8 cellular contexts compared by ENCODE assay signal in the genomic region with DNA sequence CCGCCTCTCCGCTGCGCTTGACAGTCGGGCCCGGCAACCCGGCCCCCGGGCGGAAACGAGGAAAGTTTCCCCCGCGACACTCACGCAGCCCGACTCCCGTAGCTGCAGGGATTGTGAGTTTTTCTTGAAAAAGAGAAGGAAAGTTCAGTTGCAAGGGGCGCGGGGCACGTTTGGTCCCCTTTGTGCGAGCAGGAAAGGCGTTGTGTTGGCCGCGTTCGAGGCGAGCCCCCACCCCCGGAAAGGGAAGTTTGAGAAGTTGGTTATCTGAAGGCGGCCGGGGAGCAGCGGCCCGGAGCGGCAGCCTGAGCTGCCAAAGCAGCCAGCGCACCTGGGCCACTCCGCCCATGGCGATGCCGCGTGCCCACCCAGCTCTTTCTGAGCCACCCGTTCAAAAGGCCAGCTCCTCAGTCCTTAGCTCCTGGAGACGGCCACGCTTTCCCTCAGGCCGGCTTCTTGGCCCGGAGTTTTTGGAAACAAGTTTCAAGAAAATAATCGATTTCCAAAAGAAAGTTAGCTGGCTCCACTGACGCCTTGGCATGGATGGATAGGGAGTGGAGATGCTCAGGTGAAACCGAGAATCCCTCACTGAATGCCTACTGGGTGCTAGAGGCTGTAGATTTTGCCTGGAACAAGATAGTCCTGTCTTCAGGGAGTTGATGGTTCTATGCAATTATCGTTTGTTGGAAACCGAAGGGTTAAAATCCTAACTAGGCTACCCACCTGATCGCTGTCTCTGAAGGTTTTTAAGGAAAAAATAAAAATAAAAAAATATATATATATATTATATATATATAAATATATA. TPM values are rescaled to one million over a fixed set of nuclear protein-coding genes. Genes with fewer than 3 reads are reported as not detected.
A peak's percentile ranks its signal among the peaks of the same experiment; 100 is the strongest.
DNase-seq lines count a peak whose midpoint lies in the region; ATAC-seq and TF ChIP-seq lines count a peak whose summit lies in the region.

No MANE protein-coding gene starts in this region.

- peaks cover 26% of the 10 kb centered on the region for H3K36me3 Mint-ChIP-seq in activated CD8-positive, alpha-beta memory T cell treated with anti-CD3 and anti-CD28 coated beads, Interleukin-2, amount 10 ng/mL, durations not matched to agents 7 days and 5 days
- H3K36me3 Mint-ChIP-seq in naive B cell, result peaks cover 7 to 22% of the 10 kb centered on the region in 2 donors

- no peaks in the 10 kb centered on the region for H3K27me3 Mint-ChIP-seq in activated CD8-positive, alpha-beta memory T cell treated with anti-CD3 and anti-CD28 coated beads, Interleukin-2, amount 10 ng/mL, durations not matched to agents 7 days and 5 days
- no peaks in the 10 kb centered on the region for H3K27me3 Mint-ChIP-seq in naive B cell

- H3K9me3 Mint-ChIP-seq in activated CD8-positive, alpha-beta memory T cell treated with anti-CD3 and anti-CD28 coated beads, Interleukin-2, amount 10 ng/mL, durations not matched to agents 7 days and 5 days (ENCODE audit: low read depth), result no peaks in the 10 kb centered on the region
- peaks cover 0 to 5% (median 0%) of the 10 kb centered on the region in 7 donors for H3K9me3 Mint-ChIP-seq in naive B cell

- CTCF ChIA-PET in activated CD8-positive, alpha-beta memory T cell treated with anti-CD3 and anti-CD28 coated beads, Interleukin-2, amount 10 ng/mL, durations not matched to agents 7 days and 5 days (lab: Charles Lee), result interaction anchor here (0.9 to 2.8 kb wide), 10 partner anchors 9 to 171 kb away, joined by 3 to 18 read pairs (median 4); no protein-coding TSS in a partner anchor

- peak overlapping the region; percentile 94 to 96 for H3K27ac ChIP-seq in esophagus (ENCODE audit: low read depth in 2 of 2, low read length in 1 of 2)
- peak overlapping the region; percentile 85 for H3K27ac ChIP-seq in stomach smooth muscle (ENCODE audit: low read length)

- H3K27me3 ChIP-seq in esophagus (ENCODE audit: control insufficient read depth in 1 of 2, insufficient read depth in 2 of 2, low read length in 2 of 2) (no peaks in the 10 kb centered on the region), stomach smooth muscle (ENCODE audit: control insufficient read depth in 1 of 2, insufficient read depth in 2 of 2, low read length in 2 of 2) (no peaks in the 10 kb centered on the region)

- H3K4me1 Mint-ChIP-seq in activated CD8-positive, alpha-beta memory T cell treated with anti-CD3 and anti-CD28 coated beads, Interleukin-2, amount 10 ng/mL, durations not matched to agents 7 days and 5 days, result peaks cover 60% of the 10 kb centered on the region
- peaks cover 56 to 83% (median 66%) of the 10 kb centered on the region in 3 donors for H3K4me1 Mint-ChIP-seq in naive B cell

- ATAC-seq in activated CD8-positive, alpha-beta memory T cell treated with anti-CD3 and anti-CD28 coated beads, Interleukin-2, amount 10 ng/mL, durations not matched to agents 7 days and 5 days, result peak; percentile 25
- ATAC-seq in naive B cell (ENCODE audit: low read depth in 2 of 2), result peak; percentile 71 to 74

- no peaks in the 10 kb centered on the region for H3K9me3 ChIP-seq in esophagus (ENCODE audit: control insufficient read depth in 2 of 2, insufficient read depth in 1 of 2, low read depth in 1 of 2, low read length in 1 of 2)
- no peaks in the 10 kb centered on the region for H3K9me3 ChIP-seq in stomach smooth muscle (ENCODE audit: control insufficient read depth in 2 of 2, low read length in 2 of 2)

- H3K4me3 ChIP-seq in HFF-Myc (replicated peaks; ENCODE audit: low read depth, low read length) (peak overlapping the region; percentile 64), esophagus (ENCODE audit: low read depth in 1 of 2, low read length in 2 of 2) (peak overlapping the region; percentile 91 to 94), stomach smooth muscle (ENCODE audit: low read length in 2 of 2) (peak overlapping the region; percentile 87 to 94)

- peak overlapping the region; percentile 86 to 87 for H3K9ac ChIP-seq in stomach smooth muscle (ENCODE audit: low read length in 2 of 2)

- H3K36me3 ChIP-seq in esophagus (ENCODE audit: control insufficient read depth in 2 of 2, insufficient read depth in 2 of 2, low read length in 1 of 2) (no peaks in the 10 kb centered on the region), stomach smooth muscle (ENCODE audit: control insufficient read depth in 2 of 2, insufficient read depth in 2 of 2, low read length in 2 of 2) (no peaks in the 10 kb centered on the region)

- H3K4me1 ChIP-seq in esophagus (ENCODE audit: control insufficient read depth in 2 of 2, insufficient read depth in 2 of 2, low read length in 1 of 2), result peaks cover 0 to 1% of the 10 kb centered on the region in 2 donors
- peaks cover 3% of the 10 kb centered on the region for H3K4me1 ChIP-seq in stomach smooth muscle (ENCODE audit: control insufficient read depth, insufficient read depth, low read length)

- H3K27ac Mint-ChIP-seq in activated CD8-positive, alpha-beta memory T cell treated with anti-CD3 and anti-CD28 coated beads, Interleukin-2, amount 10 ng/mL, durations not matched to agents 7 days and 5 days, result peak overlapping the region; percentile 99
- H3K27ac Mint-ChIP-seq in naive B cell, result peak overlapping the region; percentile 94 to 100 (median 98)

- H3K4me3 Mint-ChIP-seq in activated CD8-positive, alpha-beta memory T cell treated with anti-CD3 and anti-CD28 coated beads, Interleukin-2, amount 10 ng/mL, durations not matched to agents 7 days and 5 days, result peak overlapping the region; percentile 91
- H3K4me3 Mint-ChIP-seq in naive B cell, result peak overlapping the region; percentile 91 to 99 (median 97)

- no peak for TF ChIP-seq CTCF in GM10266 (IDR thresholded peaks at IDR 0.05; ENCODE audit: control insufficient read depth, insufficient read depth, low read depth, missing control alignments)
- TF ChIP-seq CTCF in HFF-Myc (IDR thresholded peaks at IDR 0.05; ENCODE audit: low read depth, low read length, missing control alignments), result no peak

- peak; percentile 61 for DNase-seq in GM10266 (ENCODE audit: extremely low spot score)
- no peak for DNase-seq in HFF-Myc (ENCODE audit: extremely low read depth, low read depth)
- peak; percentile 3 for DNase-seq in NCI-H226
- peak; percentile 79 for DNase-seq in activated CD8-positive, alpha-beta memory T cell treated with anti-CD3 and anti-CD28 coated beads, Interleukin-2, amount 10 ng/mL, durations not matched to agents 7 days and 5 days
- DNase-seq in naive B cell, result peak; percentile 89
- no peak for DNase-seq in NCI-H1417 treated with DMSO at 0.1 percent for 48 hours (lab: John Stamatoyannopoulos, UW)

- WGBS in esophagus, 2 donors, result 2% methylated on average over 45 of the region's 45 CpGs

RNA-seq across cellular contexts. Expression of a gene that starts 0.8 kb away (rescaled TPM):
- 10 to 100 TPM; 47.3 to 50.5 TPM for total RNA-seq in activated CD8-positive, alpha-beta memory T cell treated with anti-CD3 and anti-CD28 coated beads, Interleukin-2, amount 10 ng/mL, durations not matched to agents 7 days and 5 days
- polyA plus RNA-seq in esophagus (10 to 100 TPM in 1 of 2 donors, 1 to 10 TPM in 1; 3.0 to 13.7 TPM), naive B cell (ENCODE audit: low read depth in 6 of 6) (100 to 1,000 TPM in 5 of 6 donors, 10 to 100 TPM in 1; 99.4 to 169 (median 116) TPM)

Comparison
In these comparisons a context has a peak if more than half of its experiments do, and no peak if none do; other contexts are left out.
1. DNase-seq: peak in GM10266 (single experiment), NCI-H226 (single experiment), activated CD8-positive, alpha-beta memory T cell treated with anti-CD3 and anti-CD28 coated beads, Interleukin-2, amount 10 ng/mL, durations not matched to agents 7 days and 5 days (single experiment) and naive B cell (single experiment); none in HFF-Myc (single experiment) and NCI-H1417 treated with DMSO at 0.1 percent for 48 hours (single experiment).
2. RNA of a gene that starts 0.8 kb away (polyA plus RNA-seq): 99.4 to 169 TPM in naive B cell; 3.0 to 13.7 TPM in esophagus; every median in the first group is over 4 times any median in the second.
3. Peak in every context shown above with its lines, with median percentiles within 50 percentile points of each other: H3K4me3 ChIP-seq.